7 cellular contexts compared by ENCODE assay signal in genomic region chr12:129670256-129670655, GRCh38.
DNase-seq lines count a peak whose midpoint lies in the region; ATAC-seq, FAIRE-seq and TF ChIP-seq lines count a peak whose summit lies in the region.
"Not testable (repeated sequence)": the region's sequence is repeated elsewhere in the genome, so short reads cannot be mapped to it uniquely, and the experiment has no call there.

No MANE protein-coding gene starts in this region.

- not testable (repeated sequence) for H3K27ac Mint-ChIP-seq in astrocyte (ENCODE audit: unreplicated experiment)
- H3K27ac Mint-ChIP-seq in osteocyte (ENCODE audit: unreplicated experiment), result peak overlapping the region; percentile 70

- H4K20me1 ChIP-seq in astrocyte (ENCODE audit: insufficient read depth, low read length), result not testable (repeated sequence)

- FAIRE-seq in astrocyte (lab: Jason Lieb, UNC), result not testable (repeated sequence)
- peak; percentile 93 for FAIRE-seq in endometrium (lab: Jason Lieb, UNC)

- DNase-seq in MG63, result peak; percentile 89
- not testable (repeated sequence) for DNase-seq in RWPE2 (ENCODE audit: low spot score); osteocyte (ENCODE audit: extremely low spot score, unreplicated experiment)
- DNase-seq in astrocyte (ENCODE audit: low read depth), result peak; percentile 38
- DNase-seq in foreskin melanocyte, result peak; percentile 57

- not testable (repeated sequence) for H3K4me1 Mint-ChIP-seq in astrocyte (ENCODE audit: low read depth, unreplicated experiment)
- peaks cover 32% of the 10 kb centered on the region for H3K4me1 Mint-ChIP-seq in osteocyte (ENCODE audit: unreplicated experiment)

- H3K9ac ChIP-seq in astrocyte (ENCODE audit: low read length); skeletal muscle satellite cell (ENCODE audit: low read depth, low read length): not testable (repeated sequence)

- not testable (repeated sequence) for H2AFZ ChIP-seq in astrocyte (ENCODE audit: low read depth, low read length)

- peak overlapping the region; percentile 42 for H3K4me2 ChIP-seq in astrocyte (ENCODE audit: low read length)
- peak overlapping the region; percentile 27 for H3K4me2 ChIP-seq in skeletal muscle satellite cell (ENCODE audit: low read length)

- not testable (repeated sequence) for H3K79me2 ChIP-seq in astrocyte (ENCODE audit: insufficient read depth, low read length)

- 0 out of 3 replicates have a peak, but pooled peaks have one; percentile 45 for ATAC-seq in RWPE2 (ENCODE audit: low read depth)

- H3K4me3 Mint-ChIP-seq in astrocyte (ENCODE audit: unreplicated experiment); osteocyte (ENCODE audit: unreplicated experiment): not testable (repeated sequence)

- H3K36me3 ChIP-seq in MG63; RWPE2 (ENCODE audit: low read depth); astrocyte (ENCODE audit: insufficient read depth, low read length); skeletal muscle satellite cell (ENCODE audit: insufficient read depth, low read length): not testable (repeated sequence)

- not testable (repeated sequence) for H3K9me3 Mint-ChIP-seq in astrocyte (ENCODE audit: unreplicated experiment); osteocyte (ENCODE audit: unreplicated experiment)

- not testable (repeated sequence) for H3K27me3 ChIP-seq in MG63; RWPE2 (ENCODE audit: insufficient read depth, poor library complexity, severe bottlenecking); astrocyte (ENCODE audit: insufficient read depth, low read length); skeletal muscle satellite cell (ENCODE audit: control insufficient read depth, insufficient read depth, low read length)

- not testable (repeated sequence) for H3K36me3 Mint-ChIP-seq in astrocyte (ENCODE audit: low read depth, unreplicated experiment); osteocyte (ENCODE audit: unreplicated experiment)

- not testable (repeated sequence) for H3K4me3 ChIP-seq in MG63; RWPE2 (ENCODE audit: severe bottlenecking); astrocyte (ENCODE audit: insufficient read depth, low read depth, low read length); skeletal muscle satellite cell (ENCODE audit: low read length)

- peak overlapping the region; percentile 34 for H3K27ac ChIP-seq in RWPE2 (ENCODE audit: poor library complexity, severe bottlenecking)
- not testable (repeated sequence) for H3K27ac ChIP-seq in astrocyte (ENCODE audit: low read depth, low read length)

- H3K27me3 Mint-ChIP-seq in astrocyte (ENCODE audit: low read depth, unreplicated experiment); osteocyte (ENCODE audit: unreplicated experiment): not testable (repeated sequence)

- H3K9me3 ChIP-seq in MG63; RWPE2 (ENCODE audit: severe bottlenecking); astrocyte (ENCODE audit: insufficient read depth, low read depth, low read length); skeletal muscle satellite cell (replicated peaks; ENCODE audit: low read length): not testable (repeated sequence)

- not testable (repeated sequence) for TF ChIP-seq CTCF in RWPE2 (IDR thresholded peaks at IDR 0.05; ENCODE audit: poor library complexity, severe bottlenecking); astrocyte (IDR thresholded peaks at IDR 0.05; ENCODE audit: insufficient read depth, low read depth, low read length); osteocyte (IDR thresholded peaks at IDR 0.05)

- H3K4me1 ChIP-seq in RWPE2 (ENCODE audit: insufficient read depth, poor library complexity, severe bottlenecking); astrocyte (ENCODE audit: insufficient read depth, low read length); skeletal muscle satellite cell (ENCODE audit: control insufficient read depth, insufficient read depth, low read length): not testable (repeated sequence)
